In the genomic region with DNA sequence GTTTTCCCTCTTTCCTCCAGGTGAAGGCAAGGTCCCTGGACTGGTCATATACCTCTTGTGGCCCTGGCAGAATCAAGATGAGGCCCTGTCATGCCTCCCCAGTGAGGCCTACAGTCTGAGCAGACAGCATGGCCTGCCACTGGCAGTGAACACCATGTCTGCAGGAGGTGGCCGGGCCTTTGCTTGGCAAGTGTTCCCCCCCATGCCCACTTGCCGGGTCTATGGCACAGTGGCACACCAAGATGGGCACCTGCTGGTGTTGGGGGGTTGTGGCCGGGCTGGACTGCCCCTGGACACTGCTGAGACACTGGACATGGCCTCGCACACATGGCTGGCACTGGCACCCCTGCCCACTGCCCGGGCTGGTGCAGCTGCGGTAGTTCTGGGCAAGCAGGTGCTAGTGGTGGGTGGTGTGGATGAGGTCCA, we compare ENCODE assay signal across 2 cellular contexts.
TF ChIP-seq lines count a peak whose summit lies in the region.

No MANE protein-coding gene starts in this region.

TF ChIP-seq in SK-N-SH, 30 proteins besides CTCF, POLR2A, EP300 and RAD21 (continued from another document):
- TF ChIP-seq, protein P1, sequence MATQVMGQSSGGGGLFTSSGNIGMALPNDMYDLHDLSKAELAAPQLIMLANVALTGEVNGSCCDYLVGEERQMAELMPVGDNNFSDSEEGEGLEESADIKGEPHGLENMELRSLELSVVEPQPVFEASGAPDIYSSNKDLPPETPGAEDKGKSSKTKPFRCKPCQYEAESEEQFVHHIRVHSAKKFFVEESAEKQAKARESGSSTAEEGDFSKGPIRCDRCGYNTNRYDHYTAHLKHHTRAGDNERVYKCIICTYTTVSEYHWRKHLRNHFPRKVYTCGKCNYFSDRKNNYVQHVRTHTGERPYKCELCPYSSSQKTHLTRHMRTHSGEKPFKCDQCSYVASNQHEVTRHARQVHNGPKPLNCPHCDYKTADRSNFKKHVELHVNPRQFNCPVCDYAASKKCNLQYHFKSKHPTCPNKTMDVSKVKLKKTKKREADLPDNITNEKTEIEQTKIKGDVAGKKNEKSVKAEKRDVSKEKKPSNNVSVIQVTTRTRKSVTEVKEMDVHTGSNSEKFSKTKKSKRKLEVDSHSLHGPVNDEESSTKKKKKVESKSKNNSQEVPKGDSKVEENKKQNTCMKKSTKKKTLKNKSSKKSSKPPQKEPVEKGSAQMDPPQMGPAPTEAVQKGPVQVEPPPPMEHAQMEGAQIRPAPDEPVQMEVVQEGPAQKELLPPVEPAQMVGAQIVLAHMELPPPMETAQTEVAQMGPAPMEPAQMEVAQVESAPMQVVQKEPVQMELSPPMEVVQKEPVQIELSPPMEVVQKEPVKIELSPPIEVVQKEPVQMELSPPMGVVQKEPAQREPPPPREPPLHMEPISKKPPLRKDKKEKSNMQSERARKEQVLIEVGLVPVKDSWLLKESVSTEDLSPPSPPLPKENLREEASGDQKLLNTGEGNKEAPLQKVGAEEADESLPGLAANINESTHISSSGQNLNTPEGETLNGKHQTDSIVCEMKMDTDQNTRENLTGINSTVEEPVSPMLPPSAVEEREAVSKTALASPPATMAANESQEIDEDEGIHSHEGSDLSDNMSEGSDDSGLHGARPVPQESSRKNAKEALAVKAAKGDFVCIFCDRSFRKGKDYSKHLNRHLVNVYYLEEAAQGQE (IDR thresholded peaks at IDR 0.05; ENCODE audit: low read depth, low read length): no peak
- TF ChIP-seq MXI1 (IDR thresholded peaks at IDR 0.05; ENCODE audit: low read depth, low read length): no peak
- TF ChIP-seq YY1 (IDR thresholded peaks at IDR 0.05; ENCODE audit: low read depth): no peak
- TF ChIP-seq SIN3A (IDR thresholded peaks at IDR 0.05; ENCODE audit: borderline replicate concordance, low read depth, low read length): no peak
- TF ChIP-seq MEF2A (IDR thresholded peaks at IDR 0.05; ENCODE audit: borderline replicate concordance, low read depth): no peak

TF ChIP-seq in SK-N-SH treated with all-trans-retinoic acid at 6 μM for 48 hours, 23 proteins besides CTCF, POLR2A, EP300 and RAD21 (continued from another document):
- TF ChIP-seq, protein P2, sequence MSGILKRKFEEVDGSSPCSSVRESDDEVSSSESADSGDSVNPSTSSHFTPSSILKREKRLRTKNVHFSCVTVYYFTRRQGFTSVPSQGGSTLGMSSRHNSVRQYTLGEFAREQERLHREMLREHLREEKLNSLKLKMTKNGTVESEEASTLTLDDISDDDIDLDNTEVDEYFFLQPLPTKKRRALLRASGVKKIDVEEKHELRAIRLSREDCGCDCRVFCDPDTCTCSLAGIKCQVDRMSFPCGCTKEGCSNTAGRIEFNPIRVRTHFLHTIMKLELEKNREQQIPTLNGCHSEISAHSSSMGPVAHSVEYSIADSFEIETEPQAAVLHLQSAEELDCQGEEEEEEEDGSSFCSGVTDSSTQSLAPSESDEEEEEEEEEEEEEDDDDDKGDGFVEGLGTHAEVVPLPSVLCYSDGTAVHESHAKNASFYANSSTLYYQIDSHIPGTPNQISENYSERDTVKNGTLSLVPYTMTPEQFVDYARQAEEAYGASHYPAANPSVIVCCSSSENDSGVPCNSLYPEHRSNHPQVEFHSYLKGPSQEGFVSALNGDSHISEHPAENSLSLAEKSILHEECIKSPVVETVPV (CRISPR knock-in tag; IDR thresholded peaks at IDR 0.05): no peak
- TF ChIP-seq, protein P3, sequence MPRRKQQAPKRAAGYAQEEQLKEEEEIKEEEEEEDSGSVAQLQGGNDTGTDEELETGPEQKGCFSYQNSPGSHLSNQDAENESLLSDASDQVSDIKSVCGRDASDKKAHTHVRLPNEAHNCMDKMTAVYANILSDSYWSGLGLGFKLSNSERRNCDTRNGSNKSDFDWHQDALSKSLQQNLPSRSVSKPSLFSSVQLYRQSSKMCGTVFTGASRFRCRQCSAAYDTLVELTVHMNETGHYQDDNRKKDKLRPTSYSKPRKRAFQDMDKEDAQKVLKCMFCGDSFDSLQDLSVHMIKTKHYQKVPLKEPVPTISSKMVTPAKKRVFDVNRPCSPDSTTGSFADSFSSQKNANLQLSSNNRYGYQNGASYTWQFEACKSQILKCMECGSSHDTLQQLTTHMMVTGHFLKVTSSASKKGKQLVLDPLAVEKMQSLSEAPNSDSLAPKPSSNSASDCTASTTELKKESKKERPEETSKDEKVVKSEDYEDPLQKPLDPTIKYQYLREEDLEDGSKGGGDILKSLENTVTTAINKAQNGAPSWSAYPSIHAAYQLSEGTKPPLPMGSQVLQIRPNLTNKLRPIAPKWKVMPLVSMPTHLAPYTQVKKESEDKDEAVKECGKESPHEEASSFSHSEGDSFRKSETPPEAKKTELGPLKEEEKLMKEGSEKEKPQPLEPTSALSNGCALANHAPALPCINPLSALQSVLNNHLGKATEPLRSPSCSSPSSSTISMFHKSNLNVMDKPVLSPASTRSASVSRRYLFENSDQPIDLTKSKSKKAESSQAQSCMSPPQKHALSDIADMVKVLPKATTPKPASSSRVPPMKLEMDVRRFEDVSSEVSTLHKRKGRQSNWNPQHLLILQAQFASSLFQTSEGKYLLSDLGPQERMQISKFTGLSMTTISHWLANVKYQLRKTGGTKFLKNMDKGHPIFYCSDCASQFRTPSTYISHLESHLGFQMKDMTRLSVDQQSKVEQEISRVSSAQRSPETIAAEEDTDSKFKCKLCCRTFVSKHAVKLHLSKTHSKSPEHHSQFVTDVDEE (CRISPR knock-in tag; IDR thresholded peaks at IDR 0.05): no peak
- TF ChIP-seq ZNF70 (CRISPR knock-in tag; IDR thresholded peaks at IDR 0.05) (no peak), CSDC2 (CRISPR knock-in tag; IDR thresholded peaks at IDR 0.05) (no peak), ESRRG (CRISPR knock-in tag; IDR thresholded peaks at IDR 0.05) (no peak)
- TF ChIP-seq, protein P4, sequence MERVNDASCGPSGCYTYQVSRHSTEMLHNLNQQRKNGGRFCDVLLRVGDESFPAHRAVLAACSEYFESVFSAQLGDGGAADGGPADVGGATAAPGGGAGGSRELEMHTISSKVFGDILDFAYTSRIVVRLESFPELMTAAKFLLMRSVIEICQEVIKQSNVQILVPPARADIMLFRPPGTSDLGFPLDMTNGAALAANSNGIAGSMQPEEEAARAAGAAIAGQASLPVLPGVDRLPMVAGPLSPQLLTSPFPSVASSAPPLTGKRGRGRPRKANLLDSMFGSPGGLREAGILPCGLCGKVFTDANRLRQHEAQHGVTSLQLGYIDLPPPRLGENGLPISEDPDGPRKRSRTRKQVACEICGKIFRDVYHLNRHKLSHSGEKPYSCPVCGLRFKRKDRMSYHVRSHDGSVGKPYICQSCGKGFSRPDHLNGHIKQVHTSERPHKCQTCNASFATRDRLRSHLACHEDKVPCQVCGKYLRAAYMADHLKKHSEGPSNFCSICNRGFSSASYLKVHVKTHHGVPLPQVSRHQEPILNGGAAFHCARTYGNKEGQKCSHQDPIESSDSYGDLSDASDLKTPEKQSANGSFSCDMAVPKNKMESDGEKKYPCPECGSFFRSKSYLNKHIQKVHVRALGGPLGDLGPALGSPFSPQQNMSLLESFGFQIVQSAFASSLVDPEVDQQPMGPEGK (CRISPR knock-in tag; IDR thresholded peaks at IDR 0.05; ENCODE audit: borderline replicate concordance): no peak
